ENCODE assay signal across 10 cellular contexts in the genomic region with DNA sequence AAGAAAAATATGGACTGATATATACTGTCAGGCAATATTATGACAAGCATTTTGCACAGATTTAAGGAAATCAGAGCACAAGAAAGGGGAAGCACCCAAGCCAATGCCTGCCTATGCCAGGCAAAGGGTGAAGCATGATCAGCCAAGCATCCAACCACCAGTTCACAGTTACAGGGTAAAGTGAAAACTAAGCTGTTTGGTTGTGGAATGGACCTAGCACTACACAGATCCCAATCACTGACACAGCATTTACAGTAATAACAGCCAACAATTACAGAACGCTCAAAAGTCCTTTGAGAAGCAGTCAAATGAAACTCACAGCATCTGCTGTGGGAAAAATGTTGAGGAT.
DNase-seq lines count a peak whose midpoint lies in the region; ATAC-seq and TF ChIP-seq lines count a peak whose summit lies in the region.
"Had no signal": no experiment of that assay in that cellular context is flagged by ENCODE, and none has a peak within 500 bp of the region (broad histone marks: within the 10 kb centered on the region; RNA-seq: fewer than 3 reads in every experiment).

No MANE protein-coding gene starts in this region.

- DNase-seq in germinal center (ENCODE audit: low spot score) = peak; percentile 84
- DNase-seq in activated CD8-positive, alpha-beta memory T cell treated with anti-CD3 and anti-CD28 coated beads for 24 hours = no peak
- DNase-seq in brain microvascular endothelial cell = no peak
- no peak for DNase-seq in NCI-H748 treated with DMSO at 0.1 percent for 48 hours (lab: John Stamatoyannopoulos, UW)
- DNase-seq in NCI-H2171 (lab: John Stamatoyannopoulos, UW) = no peak
- DNase-seq: activated CD4-positive, alpha-beta T cell treated with anti-CD3 and anti-CD28 coated beads for 36 hours; NCI-H446 treated with DMSO at 0.1 percent for 48 hours had no signal

- H3K27me3 ChIP-seq in brain microvascular endothelial cell (replicated peaks) = peaks cover 2% of the 10 kb centered on the region

- no peaks in the 10 kb centered on the region for H3K36me3 ChIP-seq in brain microvascular endothelial cell (replicated peaks)

- H3K27ac ChIP-seq in brain microvascular endothelial cell = no peak overlapping the region

- peak; percentile 95 for ATAC-seq in GM18502 (IDR thresholded peaks at IDR 0.05; ENCODE audit: poor library complexity, unreplicated experiment)
- peak; percentile 95 for ATAC-seq in GM21423 (IDR thresholded peaks at IDR 0.05; ENCODE audit: unreplicated experiment)
- ATAC-seq in HG03196 (IDR thresholded peaks at IDR 0.05; ENCODE audit: unreplicated experiment) = peak; percentile 99
- ATAC-seq: activated CD4-positive, alpha-beta T cell treated with anti-CD3 and anti-CD28 coated beads for 36 hours had no signal

- in situ Hi-C loops in brain microvascular endothelial cell (cut with HindIII; ENCODE audit: low pct_ligation_motif_present, low sequenced_read_pairs) = no loop called here

- no peak overlapping the region for H3K4me3 ChIP-seq in brain microvascular endothelial cell (ENCODE audit: low read depth, low read length)

- no peak for TF ChIP-seq CTCF in brain microvascular endothelial cell (IDR thresholded peaks at IDR 0.05; ENCODE audit: low read depth, low read length, missing control alignments)
